Comparison of ENCODE assay signal across 15 cellular contexts in genomic region chr6:127547909-127548649, GRCh38. TPM values are rescaled to one million over a fixed set of nuclear protein-coding genes. Genes with fewer than 3 reads are reported as not detected.
DNase-seq lines count a peak whose midpoint lies in the region; ATAC-seq and TF ChIP-seq lines count a peak whose summit lies in the region.
"Had no signal": no experiment of that assay in that cellular context is flagged by ENCODE, and none has a peak within 500 bp of the region (broad histone marks: within the 10 kb centered on the region; RNA-seq: fewer than 3 reads in every experiment).

No MANE protein-coding gene starts in this region.

- TF ChIP-seq CTCF in A673 (conservative IDR thresholded peaks at IDR 0.05; ENCODE audit: low read depth, low read length) (peak; percentile 43), GM23338 (conservative IDR thresholded peaks at IDR 0.05; ENCODE audit: low read depth in 2 of 2) (peak in 1 of 2 experiments; percentile 31; a peak in 2 of 4 replicates), RWPE1 (conservative IDR thresholded peaks at IDR 0.05; ENCODE audit: low read depth) (peak; percentile 22), foreskin fibroblast (IDR thresholded peaks at IDR 0.05; ENCODE audit: low read depth, low read length) (peak; percentile 23), lower leg skin (IDR thresholded peaks at IDR 0.05) (no peak)
- TF ChIP-seq CTCF in CD4-positive, alpha-beta T cell (IDR thresholded peaks at IDR 0.05) = no peak

- no peaks in the 10 kb centered on the region for H3K79me2 ChIP-seq in GM23338 (replicated peaks; ENCODE audit: insufficient read depth)

- no peaks in the 10 kb centered on the region for H3K36me3 ChIP-seq in A673 (ENCODE audit: insufficient read depth, low read length, poor library complexity, severe bottlenecking)
- no peaks in the 10 kb centered on the region for H3K36me3 ChIP-seq in GM23338 (ENCODE audit: insufficient read depth)
- H3K36me3 ChIP-seq: adrenal gland, right atrium auricular region had no signal

- intact Hi-C loops in A673 (cut with micrococcal nuclease; ENCODE audit: unreplicated experiment) = loop anchor here (10.0 kb wide), 1 partner anchor 353 kb away; no protein-coding TSS in a partner anchor
- intact Hi-C loops in CD4-positive, alpha-beta T cell (cut with DNase I, micrococcal nuclease) = no loop called here
- intact Hi-C loops in lower leg skin (cut with DNase I; ENCODE audit: low total_unique reads) = no loop called here

- POLR2A ChIA-PET in A673 (lab: Charles Lee; ENCODE audit: low non-redundant PET) = no interaction called here
- POLR2A ChIA-PET in RWPE1 (lab: Yijun Ruan, JAX; ENCODE audit: low non-redundant PET) = no interaction called here
- POLR2A ChIA-PET in CD4-positive, alpha-beta T cell (lab: Charles Lee) = no interaction called here

- ATAC-seq in GM23338 (no peak), GM21360 (IDR thresholded peaks at IDR 0.05; ENCODE audit: unreplicated experiment) (no peak), T-helper 17 cell (no peak)
- ATAC-seq in CD4-positive, alpha-beta T cell (ENCODE audit: poor library complexity) = no peak
- ATAC-seq: CD8-positive, alpha-beta T cell; T-cell had no signal

- no peaks in the 10 kb centered on the region for H4K20me1 ChIP-seq in GM23338 (replicated peaks; ENCODE audit: insufficient read depth)

- H3K4me3 Mint-ChIP-seq in GM23338 = no peak overlapping the region
- no peak overlapping the region for H3K4me3 Mint-ChIP-seq in CD4-positive, alpha-beta T cell
- no peak overlapping the region for H3K4me3 Mint-ChIP-seq in T-helper 17 cell
- H3K4me3 Mint-ChIP-seq: CD8-positive, alpha-beta T cell; T-cell had no signal

- H3F3A ChIP-seq in GM23338 (replicated peaks; ENCODE audit: low read depth) = no peaks in the 10 kb centered on the region

- no peak overlapping the region for H3K4me3 ChIP-seq in A673 (ENCODE audit: low read depth, low read length, poor library complexity, severe bottlenecking)
- no peak overlapping the region for H3K4me3 ChIP-seq in GM23338
- H3K4me3 ChIP-seq in foreskin fibroblast (ENCODE audit: low read depth in 1 of 2, low read length in 2 of 2) = no peak overlapping the region
- no peak overlapping the region for H3K4me3 ChIP-seq in lower leg skin (ENCODE audit: low read depth, poor library complexity, severe bottlenecking)
- H3K4me3 ChIP-seq: adrenal gland, lung, right atrium auricular region had no signal

- H3K36me3 Mint-ChIP-seq in GM23338 (ENCODE audit: low read depth) (no peaks in the 10 kb centered on the region), T-helper 17 cell (ENCODE audit: low read depth) (no peaks in the 10 kb centered on the region)
- no peaks in the 10 kb centered on the region for H3K36me3 Mint-ChIP-seq in CD4-positive, alpha-beta T cell (ENCODE audit: low read depth)
- H3K36me3 Mint-ChIP-seq: CD8-positive, alpha-beta T cell; T-cell had no signal

- H3K4me1 Mint-ChIP-seq in GM23338 (peaks cover 8% of the 10 kb centered on the region; the same call in 2 of the 3 replicates), T-helper 17 cell (no peaks in the 10 kb centered on the region)
- no peaks in the 10 kb centered on the region for H3K4me1 Mint-ChIP-seq in CD4-positive, alpha-beta T cell (ENCODE audit: low read depth)
- H3K4me1 Mint-ChIP-seq: T-cell had no signal

- TF ChIP-seq POLR2A in lower leg skin (IDR thresholded peaks at IDR 0.05) = no peak

- no peak overlapping the region for H3K4me2 ChIP-seq in GM23338

- H3K9me2 ChIP-seq in GM23338 (ENCODE audit: insufficient read depth) = no peaks in the 10 kb centered on the region

- DNase-seq in A673 (ENCODE audit: low spot score) (peak; percentile 40), GM23338 (ENCODE audit: low spot score) (peak; percentile 32), RWPE1 (ENCODE audit: low spot score) (no peak), foreskin fibroblast (peak in 1 of 2 donors; percentile 24), lower leg skin (ENCODE audit: low spot score in 2 of 2) (no peak), T-helper 17 cell (no peak)
- DNase-seq in CD4-positive, alpha-beta T cell = no peak
- DNase-seq: adrenal gland had no signal

- H3K27ac ChIP-seq in A673 (ENCODE audit: low read depth, low read length, poor library complexity, severe bottlenecking) (no peak overlapping the region), GM23338 (ENCODE audit: low read depth) (no peak overlapping the region), RWPE1 (no peak overlapping the region)
- H3K27ac ChIP-seq in CD4-positive, alpha-beta T cell (ENCODE audit: low read depth, low read length) = no peak overlapping the region
- H3K27ac ChIP-seq: adrenal gland, right atrium auricular region had no signal

- H3K9me3 ChIP-seq in A673 (ENCODE audit: low read depth, low read length, poor library complexity, severe bottlenecking) (no peaks in the 10 kb centered on the region), T-helper 17 cell (ENCODE audit: control insufficient read depth, low read length, poor library complexity, severe bottlenecking) (no peaks in the 10 kb centered on the region)
- H3K9me3 ChIP-seq in CD4-positive, alpha-beta T cell (ENCODE audit: control insufficient read depth, low read length) = no peaks in the 10 kb centered on the region
- H3K9me3 ChIP-seq: adrenal gland, right atrium auricular region had no signal

- no peaks in the 10 kb centered on the region for H3K9me3 Mint-ChIP-seq in GM23338
- no peaks in the 10 kb centered on the region for H3K9me3 Mint-ChIP-seq in CD4-positive, alpha-beta T cell
- H3K9me3 Mint-ChIP-seq: CD8-positive, alpha-beta T cell; T-cell had no signal

- H3K4me1 ChIP-seq in A673 (ENCODE audit: insufficient read depth, low read length, poor library complexity, severe bottlenecking) = no peaks in the 10 kb centered on the region
- no peaks in the 10 kb centered on the region for H3K4me1 ChIP-seq in GM23338 (ENCODE audit: insufficient read depth)
- H3K4me1 ChIP-seq: adrenal gland, right atrium auricular region had no signal

- CTCF ChIA-PET in A673 (lab: Charles Lee) = no interaction called here
- CTCF ChIA-PET in RWPE1 (lab: Yijun Ruan, JAX) = interaction anchor here (0.6 to 1.1 kb wide), 3 partner anchors 31 to 882 kb away, joined by 3 to 5 read pairs (median 3); no protein-coding TSS in a partner anchor
- CTCF ChIA-PET in CD4-positive, alpha-beta T cell (lab: Charles Lee) = interaction anchor here (1.3 to 2.9 kb wide), 2 partner anchors 32 to 33 kb away, joined by 3 to 9 read pairs; no protein-coding TSS in a partner anchor

- BruUV-seq in A673 (replicated peaks; lab: Mats Ljungman, UMichigan) = no TSS peak

- H3K27me3 Mint-ChIP-seq in GM23338 (ENCODE audit: insufficient read depth, low read depth, poor library complexity) = no peaks in the 10 kb centered on the region
- peaks cover 38% of the 10 kb centered on the region for H3K27me3 Mint-ChIP-seq in CD4-positive, alpha-beta T cell
- peaks cover 38% of the 10 kb centered on the region for H3K27me3 Mint-ChIP-seq in T-helper 17 cell

- WGBS in lower leg skin, 2 donors = 50 to 56% methylated on average over 2 of the region's 2 CpGs

- no peaks in the 10 kb centered on the region for H3K27me3 ChIP-seq in A673 (replicated peaks; ENCODE audit: insufficient read depth, low read depth, low read length, poor library complexity)
- no peaks in the 10 kb centered on the region for H3K27me3 ChIP-seq in GM23338 (ENCODE audit: insufficient read depth)
- H3K27me3 ChIP-seq in CD4-positive, alpha-beta T cell (ENCODE audit: control insufficient read depth, insufficient read depth, low read length) = peaks cover 11% of the 10 kb centered on the region
- H3K27me3 ChIP-seq: right atrium auricular region had no signal

- H3K27ac Mint-ChIP-seq in GM23338 (no peak overlapping the region), T-helper 17 cell (no peak overlapping the region)
- H3K27ac Mint-ChIP-seq in CD4-positive, alpha-beta T cell = no peak overlapping the region
- H3K27ac Mint-ChIP-seq: CD8-positive, alpha-beta T cell; T-cell had no signal

- H2AFZ ChIP-seq in GM23338 = no peak overlapping the region

TF ChIP-seq in GM23338, 12 proteins besides CTCF, POLR2A, EP300 and RAD21 (continues in another document):
- TF ChIP-seq ZNF331 (CRISPR knock-in tag; IDR thresholded peaks at IDR 0.05; ENCODE audit: low read depth) = no peak
- TF ChIP-seq JUNB (IDR thresholded peaks at IDR 0.05; ENCODE audit: unreplicated experiment) = no peak
- no peak for TF ChIP-seq STAT1 (IDR thresholded peaks at IDR 0.05; ENCODE audit: unreplicated experiment)
- no peak for TF ChIP-seq EZH2 (IDR thresholded peaks at IDR 0.05; ENCODE audit: low read depth, unreplicated experiment)
- no peak for TF ChIP-seq EZH2phosphoT487 (IDR thresholded peaks at IDR 0.05; ENCODE audit: unreplicated experiment)
- no peak for TF ChIP-seq ETS1 (IDR thresholded peaks at IDR 0.05)
- no peak for TF ChIP-seq ZNF114 (CRISPR knock-in tag; IDR thresholded peaks at IDR 0.05)
- TF ChIP-seq NANOG (IDR thresholded peaks at IDR 0.05; ENCODE audit: borderline replicate concordance) = no peak
- TF ChIP-seq CREB1 (CRISPR knock-in tag; IDR thresholded peaks at IDR 0.05; ENCODE audit: low read depth) = no peak

RNA-seq across cellular contexts. Expression of gene C6orf58, which starts 28.9 kb away (rescaled TPM):
- total RNA-seq in A673 (2021) = 0.64 and 1.1 TPM in 2 replicates
- total RNA-seq in GM23338 (2014; rRNA removed; shearing (Covaris generic)) = not detected in 2 replicates
- polyA plus RNA-seq in GM23338 (2016; fragmentation: Nextera tagmentation; extraction: Ambion mirVana) = 0.18 TPM in 1 of 2 replicates, not detected in the other
- total RNA-seq in CD4-positive, alpha-beta T cell = not detected
- not detected for total RNA-seq in lower leg skin
- not detected for total RNA-seq in T-helper 17 cell
- total RNA-seq: adrenal gland; CD8-positive, alpha-beta T cell; fibroblast of lung; lung; right atrium auricular region; T-cell; urinary bladder had no signal
- polyA plus RNA-seq: adrenal gland, urinary bladder had no signal

Comparison
In these comparisons a context has a peak if more than half of its experiments do, and no peak if none do; other contexts are left out.
1. DNase-seq: peak in A673 (single experiment) and GM23338 (single experiment); none in RWPE1 (single experiment), CD4-positive, alpha-beta T cell (0 of 10), lower leg skin (0 of 2) and T-helper 17 cell (0 of 3).
2. CTCF ChIP-seq: peak in A673 (single experiment), RWPE1 (single experiment) and foreskin fibroblast (single experiment); none in CD4-positive, alpha-beta T cell (single experiment) and lower leg skin (0 of 3).